In the genomic region with DNA sequence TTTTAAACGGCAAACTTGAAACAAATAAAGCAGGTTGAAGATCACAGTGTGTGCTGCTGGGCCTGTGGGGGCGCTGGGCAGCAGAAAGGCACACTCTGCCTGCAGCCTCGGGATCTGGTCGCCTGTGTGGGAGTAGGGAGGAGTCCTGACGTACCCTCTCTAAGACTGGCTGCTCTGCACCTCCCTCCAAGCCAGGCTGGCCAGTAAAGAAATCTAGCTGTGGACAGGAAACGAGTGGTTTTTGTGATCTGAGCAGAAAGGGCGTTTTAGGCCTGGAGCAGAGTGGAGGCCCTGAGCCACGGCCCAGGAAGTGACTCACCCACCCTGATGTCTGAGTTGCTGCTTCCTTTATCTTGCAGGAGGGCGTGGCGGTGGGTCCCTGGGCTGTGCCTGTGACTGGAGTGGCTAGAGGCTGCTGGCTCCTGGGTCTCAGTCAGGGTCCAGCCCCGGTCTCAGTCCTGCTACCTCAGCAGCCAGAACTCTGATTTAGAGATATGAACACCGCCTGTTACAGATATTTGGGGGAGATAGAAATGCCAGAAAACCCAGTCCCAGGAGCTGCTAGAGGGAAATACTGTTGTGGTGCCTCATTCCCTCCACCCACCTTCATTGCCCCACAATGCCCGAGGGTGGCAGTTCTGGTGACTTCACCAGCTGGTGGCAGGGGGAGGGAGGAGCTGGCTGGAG, we compare ENCODE assay signal across 8 cellular contexts. TPM values are rescaled to one million over a fixed set of nuclear protein-coding genes. Genes with fewer than 3 reads are reported as not detected.
DNase-seq lines count a peak whose midpoint lies in the region; ATAC-seq and TF ChIP-seq lines count a peak whose summit lies in the region.

No MANE protein-coding gene starts in this region.

- no peaks in the 10 kb centered on the region for H3K9me3 Mint-ChIP-seq in chondrocyte (ENCODE audit: low read depth)

- DNase-seq in NCI-H2029 (lab: John Stamatoyannopoulos, UW) (peak; percentile 1), NCI-H2029 treated with DMSO at 0.1 percent for 48 hours (lab: John Stamatoyannopoulos, UW) (no peak), NCI-H2171 treated with DMSO at 0.1 percent for 48 hours (lab: John Stamatoyannopoulos, UW) (peak; percentile 84), chondrocyte (ENCODE audit: low spot score) (peak; percentile 97), left kidney (ENCODE audit: low read depth, low spot score) (peak; percentile 96)
- peak; percentile 80 for DNase-seq in activated CD4-positive, CD25-positive, alpha-beta regulatory T cell treated with anti-CD3 and anti-CD28 coated beads, Interleukin-2, amount 50 U/mL, for 72 hours
- peak; percentile 91 for DNase-seq in stimulated activated CD4-positive, alpha-beta T cell treated with anti-CD3 and anti-CD28 coated beads, Interleukin-1b, Interleukin-23, amount 100 ng/mL, for 48 hours

- peak; percentile 94 for ATAC-seq in HG02763 (IDR thresholded peaks at IDR 0.05; ENCODE audit: unreplicated experiment)

- H3K27me3 Mint-ChIP-seq in chondrocyte (ENCODE audit: low read depth), result peaks cover 4% of the 10 kb centered on the region

- peak; percentile 82 for TF ChIP-seq CTCF in chondrocyte (IDR thresholded peaks at IDR 0.05)

- no peaks in the 10 kb centered on the region for H3K36me3 Mint-ChIP-seq in chondrocyte (ENCODE audit: low read depth)

- H3K4me3 Mint-ChIP-seq in chondrocyte (ENCODE audit: unreplicated experiment), result peak overlapping the region; percentile 69

- H3K27ac Mint-ChIP-seq in chondrocyte (ENCODE audit: unreplicated experiment), result peak overlapping the region; percentile 100

- peaks cover 25% of the 10 kb centered on the region for H3K4me1 Mint-ChIP-seq in chondrocyte (ENCODE audit: low read depth)

RNA-seq across cellular contexts. Expression of gene S100A11, which starts 11.3 kb away (rescaled TPM):
- 546 to 749 TPM (median 741 TPM) in 3 replicates for total RNA-seq in chondrocyte

RNA-seq across cellular contexts. Expression of gene TCHHL1, which starts 40.8 kb away (rescaled TPM):
- not detected in 3 replicates for total RNA-seq in chondrocyte

RNA-seq across cellular contexts. Expression of gene S100A10, which starts 54.4 kb away (rescaled TPM):
- 454 to 578 TPM (median 560 TPM) in 3 replicates for total RNA-seq in chondrocyte
